Comparison of ENCODE assay signal across 7 cellular contexts in the genomic region with DNA sequence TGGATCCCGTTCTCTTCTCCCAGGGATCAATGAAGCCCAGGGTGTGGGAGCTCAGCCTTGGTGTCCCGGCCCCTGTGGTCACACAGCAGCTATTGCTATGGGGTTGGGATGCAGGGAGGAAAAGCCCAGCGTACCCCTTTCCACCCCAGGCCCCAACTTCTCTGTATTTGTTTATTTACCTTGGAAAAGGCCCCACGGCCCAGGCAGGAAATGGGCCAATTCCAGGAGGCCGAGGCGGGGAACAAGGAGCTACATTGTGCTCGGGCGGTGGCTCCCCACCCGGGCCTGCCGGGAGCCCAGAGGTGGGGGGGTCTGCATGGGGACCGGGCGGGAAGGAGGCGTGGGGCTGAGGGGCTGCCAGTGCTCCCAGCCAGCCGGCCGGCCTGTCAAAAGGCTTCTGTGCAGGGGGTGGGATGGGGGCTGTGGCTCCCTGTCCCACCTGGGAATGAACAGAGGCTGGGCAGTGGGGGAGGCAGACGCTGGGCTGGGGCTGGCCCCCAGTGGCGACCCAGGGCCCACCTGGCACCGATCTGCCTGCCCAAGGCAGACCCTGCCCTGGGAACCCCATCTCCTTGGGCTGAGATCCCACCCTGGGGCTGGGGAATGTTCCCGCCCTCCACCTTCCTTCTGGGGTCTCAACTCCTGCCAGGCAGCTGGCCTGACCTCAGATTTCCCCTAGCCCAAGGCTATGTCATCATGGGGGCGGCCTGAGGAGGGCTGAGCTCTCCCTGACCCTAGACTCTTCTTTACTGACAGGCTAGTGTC. TPM values are rescaled to one million over a fixed set of nuclear protein-coding genes. Genes with fewer than 3 reads are reported as not detected.
DNase-seq lines count a peak whose midpoint lies in the region; ATAC-seq and TF ChIP-seq lines count a peak whose summit lies in the region.
"Not testable (repeated sequence)": the region's sequence is repeated elsewhere in the genome, so short reads cannot be mapped to it uniquely, and the experiment has no call there.

No MANE protein-coding gene starts in this region.

- not testable (repeated sequence) for H3K9me3 ChIP-seq in stomach

- intact Hi-C loops in stomach (cut with DNase I; ENCODE audit: low total_unique reads): not testable (repeated sequence)

- not testable (repeated sequence) for H3K9me3 Mint-ChIP-seq in WTC11, nephron progenitor cell

- not testable (repeated sequence) for H3K27me3 ChIP-seq in layer of hippocampus (ENCODE audit: control insufficient read depth, insufficient read depth, low read length); stomach

- TF ChIP-seq EP300 in stomach (IDR thresholded peaks at IDR 0.05): not testable (repeated sequence)

- POLR2A ChIA-PET in WTC11 (lab: Charles Lee): not testable (repeated sequence)

- H3K27me3 Mint-ChIP-seq in WTC11 (ENCODE audit: low read depth); nephron progenitor cell (ENCODE audit: low read depth, poor library complexity): not testable (repeated sequence)

- CTCF ChIA-PET in WTC11 (lab: Charles Lee): not testable (repeated sequence)

- H3K27ac Mint-ChIP-seq in WTC11 (peak overlapping the region; percentile 70), nephron progenitor cell (peak overlapping the region; percentile 72)

- H3K4me1 ChIP-seq in stomach: not testable (repeated sequence)

- H3K27ac ChIP-seq in caudate nucleus (ENCODE audit: low read depth, low read length) (peak overlapping the region; percentile 36), layer of hippocampus (ENCODE audit: low read depth, low read length) (peak overlapping the region; percentile 48), stomach (peak overlapping the region in 4 of 5 donors; percentile 35 to 53 (median 38))

- H3K4me3 ChIP-seq in stomach: not testable (repeated sequence)

- ATAC-seq in WTC11: peak; percentile 73

- H3K36me3 Mint-ChIP-seq in WTC11; nephron progenitor cell (ENCODE audit: low read depth): not testable (repeated sequence)

- H3K4me1 Mint-ChIP-seq in WTC11, nephron progenitor cell: not testable (repeated sequence)

- DNase-seq in HT-29 (ENCODE audit: low spot score) (peak; percentile 19), WTC11 (ENCODE audit: low spot score) (peak; percentile 18), caudate nucleus (lab: John Stamatoyannopoulos, UW) (peak in 43 of 61 donors; percentile 1 to 56 (median 23)), globus pallidus (ENCODE audit: low spot score) (peak; percentile 61), nephron progenitor cell (peak; percentile 17), stomach (peak; percentile 53)

- not testable (repeated sequence) for H3K4me3 Mint-ChIP-seq in WTC11, nephron progenitor cell

- not testable (repeated sequence) for H3K36me3 ChIP-seq in stomach

- 18 to 35% (median 25%) methylated on average over 6 to 16 of the region's 20 CpGs for WGBS in stomach, 5 donors

- TF ChIP-seq POLR2A in stomach (IDR thresholded peaks at IDR 0.05): not testable (repeated sequence)

- not testable (repeated sequence) for TF ChIP-seq CTCF in WTC11 (IDR thresholded peaks at IDR 0.05); nephron progenitor cell (IDR thresholded peaks at IDR 0.05); stomach (IDR thresholded peaks at IDR 0.05)

RNA-seq across cellular contexts. Expression of a gene that starts 23.5 kb away (rescaled TPM):
- 1.7 and 9.9 TPM in 2 replicates for total RNA-seq in HT-29 (2014; rRNA removed; shearing (Covaris generic))
- total RNA-seq in WTC11 (2021) (7.2 to 8.8 TPM (median 8.5 TPM) in 3 replicates), stomach (100 to 1,000 TPM in 1 of 5 donors, 10 to 100 TPM in 3, 1 to 10 TPM in 1; 6.7 to 144 (median 20.1) TPM)
- polyA plus RNA-seq in stomach: 10 to 100 TPM; 11.4 to 13.9 (median 13.4) TPM
